1 cellular context compared by ENCODE assay signal in genomic region chr2:202912342-202912804, GRCh38.
TF ChIP-seq lines count a peak whose summit lies in the region.
"Not testable (repeated sequence)": the region's sequence is repeated elsewhere in the genome, so short reads cannot be mapped to it uniquely, and the experiment has no call there.

No MANE protein-coding gene starts in this region.

TF ChIP-seq in K562, 482 proteins besides CTCF, POLR2A, EP300 and RAD21:
- TF ChIP-seq TAF9B (IDR thresholded peaks at IDR 0.05; ENCODE audit: partially characterized antibody) (peak; percentile 1), CBFA2T3 (IDR thresholded peaks at IDR 0.05) (peak; percentile 17; the same call in 1 of the 2 replicates), NR2C2 (tag; IDR thresholded peaks at IDR 0.05) (0 out of 2 replicates have a peak, but pooled peaks have one; percentile 66), RBFOX2 (IDR thresholded peaks at IDR 0.05; ENCODE audit: low read depth, low read length) (peak; percentile 66), POLR2G (IDR thresholded peaks at IDR 0.05; ENCODE audit: low read depth, low read length) (peak; percentile 69), ZFX (CRISPR knock-in tag; IDR thresholded peaks at IDR 0.05) (peak; percentile 36; the same call in 1 of the 2 replicates), HNRNPLL (IDR thresholded peaks at IDR 0.05; ENCODE audit: low read depth, low read length, poor library complexity, severe bottlenecking) (peak; percentile 74)
- TF ChIP-seq NR2C2 (CRISPR knock-in tag; IDR thresholded peaks at IDR 0.05), result not testable (repeated sequence)
